24 cellular contexts compared by ENCODE assay signal in the genomic region with DNA sequence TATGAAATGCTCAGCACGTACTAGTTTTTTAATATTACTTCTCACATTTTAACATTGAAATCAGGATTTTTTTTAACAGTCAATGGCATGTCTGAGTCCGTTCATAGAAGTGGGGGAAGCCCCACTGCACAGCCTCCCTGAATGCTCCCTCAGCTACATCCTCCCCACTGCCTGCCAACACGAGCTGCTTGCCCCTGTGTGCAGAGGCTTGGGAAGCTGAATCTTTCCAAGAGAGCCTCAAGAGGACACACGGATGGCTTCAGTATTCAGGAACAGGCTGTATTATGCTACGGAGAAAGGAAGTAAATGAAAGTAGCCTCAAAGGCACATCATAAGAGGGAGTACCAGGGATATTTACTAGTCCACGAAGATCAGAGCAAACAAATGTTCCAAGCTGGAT.
"Had no signal": no experiment of that assay in that cellular context is flagged by ENCODE, and none has a peak within 500 bp of the region (broad histone marks: within the 10 kb centered on the region; RNA-seq: fewer than 3 reads in every experiment).

No MANE protein-coding gene starts in this region.

- DNase-seq: activated CD4-positive, alpha-beta T cell treated with anti-CD3 and anti-CD28 coated beads for 48 hours; activated CD4-positive, alpha-beta T cell treated with anti-CD3 and anti-CD28 coated beads, Interleukin-2, amount 50 U/mL, for 4 hours; activated CD4-positive, CD25-positive, alpha-beta regulatory T cell treated with anti-CD3 and anti-CD28 coated beads, Interleukin-2, amount 50 U/mL, for 72 hours; activated CD8-positive, alpha-beta memory T cell treated with anti-CD3 and anti-CD28 coated beads, Interleukin-2, amount 10 ng/mL, durations not matched to agents 7 days and 5 days; activated effector memory CD4-positive, alpha-beta T cell treated with anti-CD3 and anti-CD28 coated beads, Interleukin-2, amount 50 U/mL, for 16 hours; activated naive CD4-positive, alpha-beta T cell treated with Interleukin-2 at 50 U/mL for 16 hours; activated naive CD8-positive, alpha-beta T cell treated with anti-CD3 and anti-CD28 coated beads, Interleukin-2, amount 50 U/mL, for 24 hours; activated T-cell treated with anti-CD3 and anti-CD28 coated beads, Interleukin-2, amount 50 U/mL, for 4 hours; amygdala; KG1; NCI-H1048; NCI-H2029; NCI-H2107; NCI-H2171 treated with DMSO at 0.1 percent for 48 hours; NCI-H226; NCI-H526; NCI-H774; NK-92 treated with Interleukin-12 subunit alpha and Interleukin-12 subunit beta, amount 100 ng/mL, for 24 hours; OCI-M1; RPMI8226; SHP77 treated with DMSO at 0.1 percent for 48 hours had no signal

- ATAC-seq: activated CD8-positive, alpha-beta memory T cell treated with anti-CD3 and anti-CD28 coated beads, Interleukin-2, amount 10 ng/mL, durations not matched to agents 7 days and 5 days; activated naive CD4-positive, alpha-beta T cell treated with anti-CD3 and anti-CD28 coated beads, Interleukin-2, amount 50 U/mL, for 72 hours; activated naive CD8-positive, alpha-beta T cell treated with anti-CD3 and anti-CD28 coated beads, Interleukin-2, amount 50 U/mL, for 24 hours; activated T-cell treated with anti-CD3 and anti-CD28 coated beads, Interleukin-2, amount 50 U/mL, for 4 hours; Panc1; WTC11 had no signal
